1 cellular context compared by ENCODE assay signal in the genomic region with DNA sequence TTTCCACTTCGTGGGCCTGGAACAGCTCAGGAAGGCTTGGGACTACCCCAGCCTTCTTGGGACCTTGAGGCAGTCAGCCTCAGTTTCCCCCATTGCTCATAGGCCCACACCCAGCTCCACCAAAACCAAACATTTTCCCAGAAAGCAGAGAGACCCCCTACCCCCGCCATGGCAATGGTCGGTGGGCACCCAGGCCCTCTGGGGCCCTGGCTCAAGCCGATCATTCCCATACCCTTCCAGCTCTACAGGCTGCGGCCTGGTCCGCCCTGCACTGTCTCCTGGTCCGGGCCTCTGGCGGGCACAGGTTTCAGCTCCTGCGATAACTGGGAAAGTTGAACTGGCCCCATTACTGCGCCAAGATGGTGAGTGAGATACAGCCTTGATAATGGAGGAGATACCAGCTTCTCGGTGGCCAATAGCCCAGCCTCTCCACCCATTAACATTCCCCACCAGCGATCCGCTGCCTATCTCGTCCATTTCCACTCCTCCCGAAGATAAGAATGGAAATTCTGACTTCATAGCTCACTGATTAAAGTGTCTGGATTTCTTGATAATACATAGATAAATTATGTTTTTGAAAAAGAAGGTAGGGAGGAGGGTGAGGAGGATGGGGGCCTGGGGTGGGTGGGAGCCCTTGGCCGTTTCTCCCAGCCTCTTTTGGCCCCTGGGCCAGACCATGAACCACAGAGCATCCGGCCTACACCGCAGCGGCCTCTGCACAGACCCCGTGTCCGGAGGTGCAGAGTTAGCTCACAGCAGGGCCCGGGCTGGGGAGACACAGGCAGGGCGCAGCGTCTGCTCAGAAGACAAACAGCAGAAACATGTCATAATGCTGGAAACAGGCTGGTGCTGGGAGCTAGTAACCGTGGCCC.
TF ChIP-seq lines count a peak whose summit lies in the region.

No MANE protein-coding gene starts in this region.

TF ChIP-seq in HepG2, 621 proteins besides CTCF, POLR2A, EP300 and RAD21 (continued from another document):
- TF ChIP-seq ZFP82 (CRISPR knock-in tag; IDR thresholded peaks at IDR 0.05; ENCODE audit: borderline replicate concordance) (no peak), HMG20A (CRISPR knock-in tag; IDR thresholded peaks at IDR 0.05; ENCODE audit: borderline replicate concordance) (no peak), ONECUT2 (CRISPR knock-in tag; IDR thresholded peaks at IDR 0.05) (no peak), NRL (CRISPR knock-in tag; IDR thresholded peaks at IDR 0.05; ENCODE audit: borderline replicate concordance) (no peak), ZNF30 (CRISPR knock-in tag; IDR thresholded peaks at IDR 0.05) (no peak), PAF1 (CRISPR knock-in tag; IDR thresholded peaks at IDR 0.05) (no peak), SMARCE1 (IDR thresholded peaks at IDR 0.05; ENCODE audit: borderline replicate concordance) (no peak), PCBP2 (optimal IDR thresholded peaks at IDR 0.05; ENCODE audit: low read depth, low read length, poor library complexity, severe bottlenecking) (no peak), MATR3 (CRISPR knock-in tag; IDR thresholded peaks at IDR 0.05) (no peak), NR2C2 (CRISPR knock-in tag; IDR thresholded peaks at IDR 0.05; ENCODE audit: borderline replicate concordance) (no peak), CEBPB (IDR thresholded peaks at IDR 0.05; ENCODE audit: borderline replicate concordance, low read depth, low read length) (no peak)
- TF ChIP-seq, protein P1, sequence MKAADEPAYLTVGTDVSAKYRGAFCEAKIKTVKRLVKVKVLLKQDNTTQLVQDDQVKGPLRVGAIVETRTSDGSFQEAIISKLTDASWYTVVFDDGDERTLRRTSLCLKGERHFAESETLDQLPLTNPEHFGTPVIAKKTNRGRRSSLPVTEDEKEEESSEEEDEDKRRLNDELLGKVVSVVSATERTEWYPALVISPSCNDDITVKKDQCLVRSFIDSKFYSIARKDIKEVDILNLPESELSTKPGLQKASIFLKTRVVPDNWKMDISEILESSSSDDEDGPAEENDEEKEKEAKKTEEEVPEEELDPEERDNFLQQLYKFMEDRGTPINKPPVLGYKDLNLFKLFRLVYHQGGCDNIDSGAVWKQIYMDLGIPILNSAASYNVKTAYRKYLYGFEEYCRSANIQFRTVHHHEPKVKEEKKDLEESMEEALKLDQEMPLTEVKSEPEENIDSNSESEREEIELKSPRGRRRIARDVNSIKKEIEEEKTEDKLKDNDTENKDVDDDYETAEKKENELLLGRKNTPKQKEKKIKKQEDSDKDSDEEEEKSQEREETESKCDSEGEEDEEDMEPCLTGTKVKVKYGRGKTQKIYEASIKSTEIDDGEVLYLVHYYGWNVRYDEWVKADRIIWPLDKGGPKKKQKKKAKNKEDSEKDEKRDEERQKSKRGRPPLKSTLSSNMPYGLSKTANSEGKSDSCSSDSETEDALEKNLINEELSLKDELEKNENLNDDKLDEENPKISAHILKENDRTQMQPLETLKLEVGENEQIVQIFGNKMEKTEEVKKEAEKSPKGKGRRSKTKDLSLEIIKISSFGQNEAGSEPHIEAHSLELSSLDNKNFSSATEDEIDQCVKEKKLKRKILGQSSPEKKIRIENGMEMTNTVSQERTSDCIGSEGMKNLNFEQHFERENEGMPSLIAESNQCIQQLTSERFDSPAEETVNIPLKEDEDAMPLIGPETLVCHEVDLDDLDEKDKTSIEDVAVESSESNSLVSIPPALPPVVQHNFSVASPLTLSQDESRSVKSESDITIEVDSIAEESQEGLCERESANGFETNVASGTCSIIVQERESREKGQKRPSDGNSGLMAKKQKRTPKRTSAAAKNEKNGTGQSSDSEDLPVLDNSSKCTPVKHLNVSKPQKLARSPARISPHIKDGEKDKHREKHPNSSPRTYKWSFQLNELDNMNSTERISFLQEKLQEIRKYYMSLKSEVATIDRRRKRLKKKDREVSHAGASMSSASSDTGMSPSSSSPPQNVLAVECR (CRISPR knock-in tag; IDR thresholded peaks at IDR 0.05; ENCODE audit: borderline replicate concordance): no peak
- TF ChIP-seq, protein P2, sequence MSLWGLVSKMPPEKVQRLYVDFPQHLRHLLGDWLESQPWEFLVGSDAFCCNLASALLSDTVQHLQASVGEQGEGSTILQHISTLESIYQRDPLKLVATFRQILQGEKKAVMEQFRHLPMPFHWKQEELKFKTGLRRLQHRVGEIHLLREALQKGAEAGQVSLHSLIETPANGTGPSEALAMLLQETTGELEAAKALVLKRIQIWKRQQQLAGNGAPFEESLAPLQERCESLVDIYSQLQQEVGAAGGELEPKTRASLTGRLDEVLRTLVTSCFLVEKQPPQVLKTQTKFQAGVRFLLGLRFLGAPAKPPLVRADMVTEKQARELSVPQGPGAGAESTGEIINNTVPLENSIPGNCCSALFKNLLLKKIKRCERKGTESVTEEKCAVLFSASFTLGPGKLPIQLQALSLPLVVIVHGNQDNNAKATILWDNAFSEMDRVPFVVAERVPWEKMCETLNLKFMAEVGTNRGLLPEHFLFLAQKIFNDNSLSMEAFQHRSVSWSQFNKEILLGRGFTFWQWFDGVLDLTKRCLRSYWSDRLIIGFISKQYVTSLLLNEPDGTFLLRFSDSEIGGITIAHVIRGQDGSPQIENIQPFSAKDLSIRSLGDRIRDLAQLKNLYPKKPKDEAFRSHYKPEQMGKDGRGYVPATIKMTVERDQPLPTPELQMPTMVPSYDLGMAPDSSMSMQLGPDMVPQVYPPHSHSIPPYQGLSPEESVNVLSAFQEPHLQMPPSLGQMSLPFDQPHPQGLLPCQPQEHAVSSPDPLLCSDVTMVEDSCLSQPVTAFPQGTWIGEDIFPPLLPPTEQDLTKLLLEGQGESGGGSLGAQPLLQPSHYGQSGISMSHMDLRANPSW (CRISPR knock-in tag; IDR thresholded peaks at IDR 0.05; ENCODE audit: borderline replicate concordance): no peak
- TF ChIP-seq, protein P3, sequence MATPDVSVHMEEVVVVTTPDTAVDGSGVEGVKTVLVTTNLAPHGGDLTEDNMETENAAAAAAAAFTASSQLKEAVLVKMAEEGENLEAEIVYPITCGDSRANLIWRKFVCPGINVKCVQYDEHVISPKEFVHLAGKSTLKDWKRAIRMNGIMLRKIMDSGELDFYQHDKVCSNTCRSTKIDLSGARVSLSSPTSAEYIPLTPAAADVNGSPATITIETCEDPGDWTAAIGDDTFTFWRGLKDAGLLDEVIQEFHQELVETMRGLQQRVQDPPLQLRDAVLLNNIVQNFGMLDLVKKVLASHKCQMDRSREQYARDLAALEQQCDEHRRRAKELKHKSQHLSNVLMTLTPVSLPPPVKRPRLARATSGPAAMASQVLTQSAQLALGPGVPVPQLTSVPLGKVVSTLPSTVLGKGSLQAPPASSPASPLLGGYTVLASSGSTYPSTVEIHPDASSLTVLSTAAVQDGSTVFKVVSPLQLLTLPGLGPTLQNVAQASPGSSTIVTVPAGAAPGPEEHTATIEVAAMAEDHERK (CRISPR knock-in tag; IDR thresholded peaks at IDR 0.05; ENCODE audit: low read depth): no peak
